In genomic region chr1:219189021-219189824, GRCh38 we compare ENCODE assay signal across 8 cellular contexts. TPM values are rescaled to one million over a fixed set of nuclear protein-coding genes. Genes with fewer than 3 reads are reported as not detected.
DNase-seq lines count a peak whose midpoint lies in the region; ATAC-seq and TF ChIP-seq lines count a peak whose summit lies in the region.

No MANE protein-coding gene starts in this region.

- H3K27me3 Mint-ChIP-seq in immature natural killer cell (ENCODE audit: low read depth in 3 of 3), result no peaks in the 10 kb centered on the region

- no peaks in the 10 kb centered on the region for H3K9me3 Mint-ChIP-seq in immature natural killer cell

- peak overlapping the region in 2 of 6 donors; percentile 3 to 72 for H3K27ac Mint-ChIP-seq in immature natural killer cell

- DNase-seq in H4 (ENCODE audit: low spot score), result peak; percentile 39
- DNase-seq in NCI-H226, result peak; percentile 6
- DNase-seq in fibroblast of mammary gland (ENCODE audit: low read depth), result peak; percentile 79
- DNase-seq in stromal cell of bone marrow (ENCODE audit: low read depth), result peak; percentile 73
- no peak for DNase-seq in immature natural killer cell
- no peak for DNase-seq in putamen (ENCODE audit: low spot score)
- no peak for DNase-seq in AML-193 (lab: John Stamatoyannopoulos, UW)

- no peak overlapping the region for H3K4me3 ChIP-seq in fibroblast of mammary gland (ENCODE audit: control insufficient read depth, low read depth, low read length)

- peaks cover 26 to 40% of the 10 kb centered on the region in 2 donors for H3K4me1 Mint-ChIP-seq in immature natural killer cell

- ATAC-seq in GM18502 (IDR thresholded peaks at IDR 0.05; ENCODE audit: poor library complexity, unreplicated experiment), result peak; percentile 78

- no peak overlapping the region for H3K4me3 Mint-ChIP-seq in immature natural killer cell

- TF ChIP-seq CTCF in fibroblast of mammary gland (conservative IDR thresholded peaks at IDR 0.05; ENCODE audit: control insufficient read depth, insufficient read depth, low read depth, low read length), result no peak

- H3K36me3 Mint-ChIP-seq in immature natural killer cell, result peaks cover 7 to 18% (median 10%) of the 10 kb centered on the region in 3 donors

RNA-seq across cellular contexts. Expression of gene LYPLAL1, which starts 15.5 kb away (rescaled TPM):
- 14.3 and 22.2 TPM in 2 replicates for total RNA-seq in H4 (2014; rRNA removed; shearing (Covaris generic))
- 10 to 100 TPM; 22.1 to 28.5 (median 25.4) TPM for polyA plus RNA-seq in immature natural killer cell

Comparison
In these comparisons a context has a peak if more than half of its experiments do, and no peak if none do; other contexts are left out.
1. DNase-seq: peak in H4 (single experiment), NCI-H226 (single experiment), fibroblast of mammary gland (single experiment) and stromal cell of bone marrow (single experiment); none in immature natural killer cell (0 of 3), putamen (single experiment) and AML-193 (0 of 2).